ENCODE assay signal across 16 cellular contexts in the genomic region with DNA sequence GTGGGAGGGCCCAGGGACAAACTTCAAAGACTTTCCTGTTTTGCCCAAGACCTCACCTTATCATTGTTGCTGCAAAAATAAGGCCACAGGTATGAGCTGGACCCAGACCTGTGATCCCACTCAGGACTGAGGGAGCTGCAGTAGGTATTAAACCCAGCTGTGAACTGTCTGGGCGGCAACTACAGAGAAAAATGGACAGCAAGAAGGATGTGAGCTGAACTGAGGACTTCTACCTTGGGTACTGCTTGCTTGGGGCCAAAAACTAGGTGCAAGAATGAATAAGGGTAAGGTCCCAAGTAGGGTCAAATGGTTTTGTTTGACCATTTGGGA. TPM values are rescaled to one million over a fixed set of nuclear protein-coding genes. Genes with fewer than 3 reads are reported as not detected.
A peak's percentile ranks its signal among the peaks of the same experiment; 100 is the strongest.
DNase-seq lines count a peak whose midpoint lies in the region; ATAC-seq and TF ChIP-seq lines count a peak whose summit lies in the region.
"Had no signal": no experiment of that assay in that cellular context is flagged by ENCODE, and none has a peak within 500 bp of the region (broad histone marks: within the 10 kb centered on the region; RNA-seq: fewer than 3 reads in every experiment).

No MANE protein-coding gene starts in this region.

- H3K9me3 Mint-ChIP-seq in activated naive CD4-positive, alpha-beta T cell treated with anti-CD3 and anti-CD28 coated beads, Interleukin-2, amount 50 U/mL, for 24 hours = no peaks in the 10 kb centered on the region
- no peaks in the 10 kb centered on the region for H3K9me3 Mint-ChIP-seq in activated T-helper 17 cell treated with anti-CD3 and anti-CD28 coated beads, Interleukin-2, amount 50 U/mL, for 72 hours
- H3K9me3 Mint-ChIP-seq in neural progenitor cell = no peaks in the 10 kb centered on the region

- H3K36me3 ChIP-seq in neural progenitor cell = no peaks in the 10 kb centered on the region
- H3K36me3 ChIP-seq in body of pancreas (replicated peaks in 1 of 2; ENCODE audit: insufficient read depth in 1 of 2, low read depth in 2 of 2) = no peaks in the 10 kb centered on the region
- H3K36me3 ChIP-seq: BE2C had no signal

- DNase-seq in activated naive CD4-positive, alpha-beta T cell treated with anti-CD3 and anti-CD28 coated beads, Interleukin-2, amount 50 U/mL, for 16 hours = no peak
- no peak for DNase-seq in neural progenitor cell (ENCODE audit: low spot score)
- no peak for DNase-seq in body of pancreas
- DNase-seq in AG08396 (ENCODE audit: low spot score) = no peak
- DNase-seq: activated CD4-positive, alpha-beta T cell treated with anti-CD3 and anti-CD28 coated beads, Interleukin-2, amount 50 U/mL, for 48 hours; aorta; BE2C; foreskin fibroblast; stimulated activated CD4-positive, alpha-beta T cell treated with anti-CD3 and anti-CD28 coated beads, Interleukin-4, amount 100 ng/mL, for 4 hours had no signal

- H3K36me3 Mint-ChIP-seq in activated naive CD4-positive, alpha-beta T cell treated with anti-CD3 and anti-CD28 coated beads, Interleukin-2, amount 50 U/mL, for 24 hours = peaks cover 4% of the 10 kb centered on the region
- no peaks in the 10 kb centered on the region for H3K36me3 Mint-ChIP-seq in activated T-helper 17 cell treated with anti-CD3 and anti-CD28 coated beads, Interleukin-2, amount 50 U/mL, for 72 hours (ENCODE audit: low read depth)
- no peaks in the 10 kb centered on the region for H3K36me3 Mint-ChIP-seq in neural progenitor cell

- H3K9me3 ChIP-seq in neural progenitor cell (ENCODE audit: low read depth) = no peaks in the 10 kb centered on the region
- no peaks in the 10 kb centered on the region for H3K9me3 ChIP-seq in body of pancreas
- H3K9me3 ChIP-seq: BE2C had no signal

- TF ChIP-seq POLR2A in body of pancreas (IDR thresholded peaks at IDR 0.05) = no peak

- H3K4me1 Mint-ChIP-seq in activated naive CD4-positive, alpha-beta T cell treated with anti-CD3 and anti-CD28 coated beads, Interleukin-2, amount 50 U/mL, for 24 hours = peaks cover 32% of the 10 kb centered on the region
- H3K4me1 Mint-ChIP-seq in activated T-helper 17 cell treated with anti-CD3 and anti-CD28 coated beads, Interleukin-2, amount 50 U/mL, for 72 hours = peaks cover 11% of the 10 kb centered on the region
- H3K4me1 Mint-ChIP-seq in neural progenitor cell = no peaks in the 10 kb centered on the region

- peak overlapping the region; percentile 38 for H3K27ac Mint-ChIP-seq in activated naive CD4-positive, alpha-beta T cell treated with anti-CD3 and anti-CD28 coated beads, Interleukin-2, amount 50 U/mL, for 24 hours
- H3K27ac Mint-ChIP-seq in activated T-helper 17 cell treated with anti-CD3 and anti-CD28 coated beads, Interleukin-2, amount 50 U/mL, for 72 hours = peak overlapping the region; percentile 84
- H3K27ac Mint-ChIP-seq in neural progenitor cell = no peak overlapping the region

- H3K79me2 ChIP-seq in neural progenitor cell (ENCODE audit: low read depth) = no peaks in the 10 kb centered on the region

- H3K27me3 ChIP-seq in neural progenitor cell = no peaks in the 10 kb centered on the region
- no peaks in the 10 kb centered on the region for H3K27me3 ChIP-seq in body of pancreas
- H3K27me3 ChIP-seq: BE2C had no signal

- ATAC-seq in HG02610 (IDR thresholded peaks at IDR 0.05; ENCODE audit: unreplicated experiment) = peak; percentile 47
- peak; percentile 56 for ATAC-seq in activated T-helper 17 cell treated with anti-CD3 and anti-CD28 coated beads, Interleukin-2, amount 50 U/mL, for 72 hours (replicated peaks)
- no peak for ATAC-seq in GM21423 (IDR thresholded peaks at IDR 0.05; ENCODE audit: unreplicated experiment)
- ATAC-seq in body of pancreas = no peak

- no peaks in the 10 kb centered on the region for H3K27me3 Mint-ChIP-seq in activated naive CD4-positive, alpha-beta T cell treated with anti-CD3 and anti-CD28 coated beads, Interleukin-2, amount 50 U/mL, for 24 hours
- H3K27me3 Mint-ChIP-seq in activated T-helper 17 cell treated with anti-CD3 and anti-CD28 coated beads, Interleukin-2, amount 50 U/mL, for 72 hours = no peaks in the 10 kb centered on the region
- H3K27me3 Mint-ChIP-seq in neural progenitor cell (ENCODE audit: insufficient read depth, low read depth) = no peaks in the 10 kb centered on the region

- TF ChIP-seq CTCF in neural progenitor cell (IDR thresholded peaks at IDR 0.05) (no peak), body of pancreas (IDR thresholded peaks at IDR 0.05) (no peak)

- no peaks in the 10 kb centered on the region for H3F3A ChIP-seq in neural progenitor cell (ENCODE audit: low read depth)

- no peaks in the 10 kb centered on the region for H4K20me1 ChIP-seq in neural progenitor cell (ENCODE audit: low read depth)

- intact Hi-C loops in body of pancreas (cut with DNase I) = no loop called here

- peak overlapping the region; percentile 17 for H2AFZ ChIP-seq in neural progenitor cell (replicated peaks)

- H3K4me3 ChIP-seq in neural progenitor cell = no peak overlapping the region
- H3K4me3 ChIP-seq in body of pancreas = no peak overlapping the region

- H3K4me1 ChIP-seq in neural progenitor cell (no peaks in the 10 kb centered on the region), body of pancreas (no peaks in the 10 kb centered on the region)
- H3K4me1 ChIP-seq: BE2C had no signal

- H3K4me2 ChIP-seq in neural progenitor cell = no peak overlapping the region

- H3K9ac ChIP-seq in neural progenitor cell = no peak overlapping the region

- H3K27ac ChIP-seq in neural progenitor cell (no peak overlapping the region), body of pancreas (no peak overlapping the region)
- H3K27ac ChIP-seq: HL-60 had no signal

- WGBS in body of pancreas, 2 donors = 92 to 94% methylated on average over 1 of the region's 1 CpG

- peak overlapping the region; percentile 70 for H3K4me3 Mint-ChIP-seq in activated naive CD4-positive, alpha-beta T cell treated with anti-CD3 and anti-CD28 coated beads, Interleukin-2, amount 50 U/mL, for 24 hours
- H3K4me3 Mint-ChIP-seq in activated T-helper 17 cell treated with anti-CD3 and anti-CD28 coated beads, Interleukin-2, amount 50 U/mL, for 72 hours = peak overlapping the region; percentile 63
- H3K4me3 Mint-ChIP-seq in neural progenitor cell = no peak overlapping the region

RNA-seq across cellular contexts. Expression of a gene that starts 17.8 kb away (rescaled TPM):
- not detected for total RNA-seq in activated T-helper 17 cell treated with anti-CD3 and anti-CD28 coated beads, Interleukin-2, amount 50 U/mL, for 72 hours
- total RNA-seq in neural progenitor cell (ENCODE audit: low replicate concordance) (not detected in 2 replicates), body of pancreas (under 1 TPM in 1 of 2 donors, not detected in 1; 0.78 TPM)
- total RNA-seq: G401, renal cortical epithelial cell had no signal

RNA-seq across cellular contexts. Expression of a gene that starts 20.2 kb away (rescaled TPM):
- total RNA-seq in activated T-helper 17 cell treated with anti-CD3 and anti-CD28 coated beads, Interleukin-2, amount 50 U/mL, for 72 hours = not detected
- not detected in 2 replicates for total RNA-seq in neural progenitor cell (ENCODE audit: low replicate concordance)
- total RNA-seq in body of pancreas = not detected
- total RNA-seq: G401 had no signal

Comparison
In these comparisons a context has a peak if more than half of its experiments do, and no peak if none do; other contexts are left out.
1. ATAC-seq: peak in HG02610 (single experiment) and activated T-helper 17 cell treated with anti-CD3 and anti-CD28 coated beads, Interleukin-2, amount 50 U/mL, for 72 hours (single experiment); none in GM21423 (single experiment) and body of pancreas (single experiment).